Comparison of ENCODE assay signal across 8 cellular contexts in genomic region chr6:116060572-116061283, GRCh38. TPM values are rescaled to one million over a fixed set of nuclear protein-coding genes. Genes with fewer than 3 reads are reported as not detected.
DNase-seq lines count a peak whose midpoint lies in the region; ATAC-seq and TF ChIP-seq lines count a peak whose summit lies in the region.

FRK (minus strand) TSS chr6:116060891; CDS start chr6:116060311, 580 bp downstream.

- H3K9me3 ChIP-seq in naive thymus-derived CD4-positive, alpha-beta T cell (ENCODE audit: control insufficient read depth in 2 of 3, low read length in 3 of 3): no peaks in the 10 kb centered on the region
- H3K9me3 ChIP-seq in neuronal stem cell (replicated peaks in 1 of 2; ENCODE audit: control insufficient read depth in 2 of 2, insufficient read depth in 1 of 2, low read depth in 1 of 2, low read length in 2 of 2): no peaks in the 10 kb centered on the region

- H3K23ac ChIP-seq in neuronal stem cell (ENCODE audit: low read depth, low read length, poor library complexity): no peak within 1 kb of the TSS

- no peaks in the 10 kb centered on the region for H3K27me3 ChIP-seq in naive thymus-derived CD4-positive, alpha-beta T cell (ENCODE audit: control insufficient read depth in 2 of 2, insufficient read depth in 2 of 2, low read length in 2 of 2)
- H3K27me3 ChIP-seq in neuronal stem cell (ENCODE audit: control insufficient read depth in 3 of 3, insufficient read depth in 3 of 3, low read depth in 1 of 3, low read length in 3 of 3): no peaks in the 10 kb centered on the region

- no peak within 1 kb of the TSS for H3K9ac ChIP-seq in neuronal stem cell (ENCODE audit: low read depth, low read length, poor library complexity)

- peak; percentile 18 for TF ChIP-seq CTCF in retinal pigment epithelial cell (conservative IDR thresholded peaks at IDR 0.05; ENCODE audit: low read depth, low read length)

- H2BK15ac ChIP-seq in neuronal stem cell (ENCODE audit: low read length): no peak within 1 kb of the TSS

- H3K4me1 Mint-ChIP-seq in activated CD4-positive, alpha-beta T cell treated with anti-CD3 and anti-CD28 coated beads for 36 hours: no peaks in the 10 kb centered on the region
- peaks cover 0 to 1% (median 0%) of the 10 kb centered on the region in 7 donors for H3K4me1 Mint-ChIP-seq in naive thymus-derived CD4-positive, alpha-beta T cell

- no peak within 1 kb of the TSS for H2BK5ac ChIP-seq in neuronal stem cell (ENCODE audit: low read length)

- intact Hi-C loops in activated CD4-positive, alpha-beta T cell treated with anti-CD3 and anti-CD28 coated beads for 36 hours (cut with DNase I, micrococcal nuclease): no loop called here
- intact Hi-C loops in naive thymus-derived CD4-positive, alpha-beta T cell (cut with micrococcal nuclease): no loop called here

- H3K14ac ChIP-seq in neuronal stem cell (ENCODE audit: low read length): no peak within 1 kb of the TSS

- H3K9me3 Mint-ChIP-seq in activated CD4-positive, alpha-beta T cell treated with anti-CD3 and anti-CD28 coated beads for 36 hours (ENCODE audit: low read depth): no peaks in the 10 kb centered on the region
- H3K9me3 Mint-ChIP-seq in naive thymus-derived CD4-positive, alpha-beta T cell: no peaks in the 10 kb centered on the region

- peaks cover 4% of the 10 kb centered on the region for H3K27me3 Mint-ChIP-seq in activated CD4-positive, alpha-beta T cell treated with anti-CD3 and anti-CD28 coated beads for 36 hours
- H3K27me3 Mint-ChIP-seq in naive thymus-derived CD4-positive, alpha-beta T cell: peaks cover 0 to 16% (median 12%) of the 10 kb centered on the region in 5 donors

- H4K91ac ChIP-seq in neuronal stem cell (ENCODE audit: low read depth, low read length, poor library complexity): no peak within 1 kb of the TSS

- no peak within 1 kb of the TSS for H3K4me3 Mint-ChIP-seq in activated CD4-positive, alpha-beta T cell treated with anti-CD3 and anti-CD28 coated beads for 36 hours
- H3K4me3 Mint-ChIP-seq in naive thymus-derived CD4-positive, alpha-beta T cell: no peak within 1 kb of the TSS

- DNase-seq in NCI-H774 (lab: John Stamatoyannopoulos, UW): peak; percentile 78
- DNase-seq in fibroblast of gingiva (ENCODE audit: low read depth): peak; percentile 18
- peak; percentile 5 for DNase-seq in retinal pigment epithelial cell (ENCODE audit: low read depth)
- no peak for DNase-seq in activated CD4-positive, alpha-beta T cell treated with anti-CD3 and anti-CD28 coated beads for 36 hours
- DNase-seq in KG1 (lab: John Stamatoyannopoulos, UW): no peak
- no peak for DNase-seq in naive thymus-derived CD4-positive, alpha-beta T cell
- no peak for DNase-seq in neuronal stem cell (ENCODE audit: low spot score)

- no peak within 1 kb of the TSS for H3K27ac ChIP-seq in naive thymus-derived CD4-positive, alpha-beta T cell (ENCODE audit: low read depth, low read length)
- no peak within 1 kb of the TSS for H3K27ac ChIP-seq in neuronal stem cell (replicated peaks; ENCODE audit: low read length)

- no peak within 1 kb of the TSS for H2BK12ac ChIP-seq in neuronal stem cell (ENCODE audit: low read length)

- CTCF ChIA-PET in activated CD4-positive, alpha-beta T cell treated with anti-CD3 and anti-CD28 coated beads for 36 hours (lab: Charles Lee): no interaction called here
- CTCF ChIA-PET in naive thymus-derived CD4-positive, alpha-beta T cell (lab: Charles Lee): no interaction called here

- H3K4me3 ChIP-seq in retinal pigment epithelial cell (ENCODE audit: low read length): no peak within 1 kb of the TSS
- H3K4me3 ChIP-seq in naive thymus-derived CD4-positive, alpha-beta T cell (ENCODE audit: low read length): no peak within 1 kb of the TSS
- no peak within 1 kb of the TSS for H3K4me3 ChIP-seq in neuronal stem cell (ENCODE audit: low read length in 2 of 2)

- no peak within 1 kb of the TSS for H3K4ac ChIP-seq in neuronal stem cell (ENCODE audit: low read length)

- H2AK5ac ChIP-seq in neuronal stem cell (ENCODE audit: low read depth, low read length): no peak within 1 kb of the TSS

- no peak within 1 kb of the TSS for H4K8ac ChIP-seq in neuronal stem cell (ENCODE audit: low read depth, low read length)

- H3K18ac ChIP-seq in neuronal stem cell (ENCODE audit: low read length): no peak within 1 kb of the TSS

- H3K4me1 ChIP-seq in naive thymus-derived CD4-positive, alpha-beta T cell (ENCODE audit: control insufficient read depth in 2 of 2, insufficient read depth in 2 of 2, low read length in 2 of 2): no peaks in the 10 kb centered on the region
- H3K4me1 ChIP-seq in neuronal stem cell (ENCODE audit: control insufficient read depth in 2 of 2, insufficient read depth in 1 of 2, low read depth in 1 of 2, low read length in 2 of 2): peaks cover 0 to 2% of the 10 kb centered on the region in 2 donors

- POLR2A ChIA-PET in activated CD4-positive, alpha-beta T cell treated with anti-CD3 and anti-CD28 coated beads for 36 hours (lab: Charles Lee): no interaction called here
- POLR2A ChIA-PET in naive thymus-derived CD4-positive, alpha-beta T cell (lab: Charles Lee): no interaction called here

- no CpG with 5 or more reads among the region's 7 CpGs for WGBS in neuronal stem cell (ENCODE audit: extremely low coverage in 2 of 2, insufficient read length in 2 of 2, insufficient replicate concordance in 1 of 2), 2 donors

- no peaks in the 10 kb centered on the region for H3K36me3 ChIP-seq in naive thymus-derived CD4-positive, alpha-beta T cell (ENCODE audit: control insufficient read depth in 2 of 3, insufficient read depth in 3 of 3, low read length in 3 of 3)
- H3K36me3 ChIP-seq in neuronal stem cell (replicated peaks in 1 of 2; ENCODE audit: control insufficient read depth in 2 of 2, insufficient read depth in 2 of 2, low read length in 2 of 2): no peaks in the 10 kb centered on the region

- H2AFZ ChIP-seq in neuronal stem cell (ENCODE audit: low read length): no peak within 1 kb of the TSS

- H3K4me2 ChIP-seq in neuronal stem cell (ENCODE audit: insufficient read depth, low read length, poor library complexity, severe bottlenecking): no peak within 1 kb of the TSS

- no peak within 1 kb of the TSS for H3K27ac Mint-ChIP-seq in activated CD4-positive, alpha-beta T cell treated with anti-CD3 and anti-CD28 coated beads for 36 hours
- no peak within 1 kb of the TSS for H3K27ac Mint-ChIP-seq in naive thymus-derived CD4-positive, alpha-beta T cell

- no peak within 1 kb of the TSS for H2BK120ac ChIP-seq in neuronal stem cell (ENCODE audit: low read depth, low read length)

- no peaks in the 10 kb centered on the region for H3K79me1 ChIP-seq in neuronal stem cell (ENCODE audit: low read depth, low read length)

- peak; percentile 69 for ATAC-seq in GM18907 (IDR thresholded peaks at IDR 0.05; ENCODE audit: unreplicated experiment)
- ATAC-seq in activated CD4-positive, alpha-beta T cell treated with anti-CD3 and anti-CD28 coated beads for 36 hours: no peak
- ATAC-seq in naive thymus-derived CD4-positive, alpha-beta T cell: no peak

- H3K36me3 Mint-ChIP-seq in activated CD4-positive, alpha-beta T cell treated with anti-CD3 and anti-CD28 coated beads for 36 hours (ENCODE audit: low read depth): no peaks in the 10 kb centered on the region
- H3K36me3 Mint-ChIP-seq in naive thymus-derived CD4-positive, alpha-beta T cell: no peaks in the 10 kb centered on the region

RNA-seq across cellular contexts. Expression of gene FRK, which starts in this region (rescaled TPM):
- total RNA-seq in activated CD4-positive, alpha-beta T cell treated with anti-CD3 and anti-CD28 coated beads for 36 hours: under 1 TPM; 0.02 to 0.05 TPM
- total RNA-seq in naive thymus-derived CD4-positive, alpha-beta T cell: under 1 TPM in 4 of 5 experiments, not detected in 1; 0.02 to 0.05 (median 0.04) TPM
- not detected for polyA plus RNA-seq in naive thymus-derived CD4-positive, alpha-beta T cell
- 0.04 TPM for polyA plus RNA-seq in neuronal stem cell (2013, experiment 1 of 2)
- 0.03 TPM for polyA plus RNA-seq in neuronal stem cell (2013, experiment 2 of 2)

Comparison
In these comparisons a context has a peak if more than half of its experiments do, and no peak if none do; other contexts are left out.
1. DNase-seq: peak in NCI-H774 (single experiment), fibroblast of gingiva (single experiment) and retinal pigment epithelial cell (single experiment); none in activated CD4-positive, alpha-beta T cell treated with anti-CD3 and anti-CD28 coated beads for 36 hours (single experiment), KG1 (single experiment), naive thymus-derived CD4-positive, alpha-beta T cell (0 of 9) and neuronal stem cell (single experiment).